Comparison of ENCODE assay signal across 2 cellular contexts in the genomic region with DNA sequence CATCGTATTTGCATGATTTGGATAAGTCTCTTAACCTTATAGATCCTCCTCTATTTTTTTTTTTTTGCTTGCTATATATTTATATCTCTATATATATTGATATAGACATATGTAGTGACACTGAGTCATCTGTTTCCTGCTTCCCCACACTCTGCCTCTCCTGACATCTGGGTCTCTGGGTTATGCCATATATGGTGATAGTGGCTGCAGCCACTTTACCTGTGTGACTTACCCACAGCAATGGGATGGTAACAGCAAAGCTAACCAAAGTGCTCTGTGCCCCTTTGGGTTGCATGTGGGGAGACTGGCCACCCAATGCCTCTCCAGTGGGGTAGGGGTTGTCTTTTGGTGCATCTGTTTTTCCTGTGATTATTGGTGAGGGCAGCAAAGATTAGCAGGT.
TF ChIP-seq lines count a peak whose summit lies in the region.

No MANE protein-coding gene starts in this region.

TF ChIP-seq in A549, 52 proteins besides CTCF, POLR2A, EP300 and RAD21:
- TF ChIP-seq KDM1A (IDR thresholded peaks at IDR 0.05; ENCODE audit: low read depth) (no peak), EHF (CRISPR knock-in tag; IDR thresholded peaks at IDR 0.05) (no peak), HEYL (CRISPR knock-in tag; IDR thresholded peaks at IDR 0.05) (no peak), CHD4 (IDR thresholded peaks at IDR 0.05; ENCODE audit: borderline replicate concordance) (no peak), MYC (IDR thresholded peaks at IDR 0.05; ENCODE audit: borderline replicate concordance, low read length) (no peak), ZC3H11A (IDR thresholded peaks at IDR 0.05) (no peak), CBX8 (IDR thresholded peaks at IDR 0.05) (no peak), SREBF2 (IDR thresholded peaks at IDR 0.05) (no peak), NR3C1 (IDR thresholded peaks at IDR 0.05) (no peak), RARB (CRISPR knock-in tag; IDR thresholded peaks at IDR 0.05) (no peak), MAFK (IDR thresholded peaks at IDR 0.05; ENCODE audit: partially characterized antibody) (no peak), JUN (IDR thresholded peaks at IDR 0.05) (no peak), ZSCAN20 (CRISPR knock-in tag; IDR thresholded peaks at IDR 0.05) (no peak), FOXS1 (CRISPR knock-in tag; IDR thresholded peaks at IDR 0.05) (no peak), NFE2L2 (conservative IDR thresholded peaks at IDR 0.05; ENCODE audit: low read length) (no peak)
- TF ChIP-seq, protein P1, sequence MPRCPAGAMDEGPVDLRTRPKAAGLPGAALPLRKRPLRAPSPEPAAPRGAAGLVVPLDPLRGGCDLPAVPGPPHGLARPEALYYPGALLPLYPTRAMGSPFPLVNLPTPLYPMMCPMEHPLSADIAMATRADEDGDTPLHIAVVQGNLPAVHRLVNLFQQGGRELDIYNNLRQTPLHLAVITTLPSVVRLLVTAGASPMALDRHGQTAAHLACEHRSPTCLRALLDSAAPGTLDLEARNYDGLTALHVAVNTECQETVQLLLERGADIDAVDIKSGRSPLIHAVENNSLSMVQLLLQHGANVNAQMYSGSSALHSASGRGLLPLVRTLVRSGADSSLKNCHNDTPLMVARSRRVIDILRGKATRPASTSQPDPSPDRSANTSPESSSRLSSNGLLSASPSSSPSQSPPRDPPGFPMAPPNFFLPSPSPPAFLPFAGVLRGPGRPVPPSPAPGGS (IDR thresholded peaks at IDR 0.05) = no peak
- TF ChIP-seq, protein P2, sequence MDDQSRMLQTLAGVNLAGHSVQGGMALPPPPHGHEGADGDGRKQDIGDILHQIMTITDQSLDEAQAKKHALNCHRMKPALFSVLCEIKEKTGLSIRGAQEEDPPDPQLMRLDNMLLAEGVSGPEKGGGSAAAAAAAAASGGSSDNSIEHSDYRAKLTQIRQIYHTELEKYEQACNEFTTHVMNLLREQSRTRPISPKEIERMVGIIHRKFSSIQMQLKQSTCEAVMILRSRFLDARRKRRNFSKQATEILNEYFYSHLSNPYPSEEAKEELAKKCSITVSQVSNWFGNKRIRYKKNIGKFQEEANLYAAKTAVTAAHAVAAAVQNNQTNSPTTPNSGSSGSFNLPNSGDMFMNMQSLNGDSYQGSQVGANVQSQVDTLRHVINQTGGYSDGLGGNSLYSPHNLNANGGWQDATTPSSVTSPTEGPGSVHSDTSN (IDR thresholded peaks at IDR 0.05) = no peak
- TF ChIP-seq, protein P3, sequence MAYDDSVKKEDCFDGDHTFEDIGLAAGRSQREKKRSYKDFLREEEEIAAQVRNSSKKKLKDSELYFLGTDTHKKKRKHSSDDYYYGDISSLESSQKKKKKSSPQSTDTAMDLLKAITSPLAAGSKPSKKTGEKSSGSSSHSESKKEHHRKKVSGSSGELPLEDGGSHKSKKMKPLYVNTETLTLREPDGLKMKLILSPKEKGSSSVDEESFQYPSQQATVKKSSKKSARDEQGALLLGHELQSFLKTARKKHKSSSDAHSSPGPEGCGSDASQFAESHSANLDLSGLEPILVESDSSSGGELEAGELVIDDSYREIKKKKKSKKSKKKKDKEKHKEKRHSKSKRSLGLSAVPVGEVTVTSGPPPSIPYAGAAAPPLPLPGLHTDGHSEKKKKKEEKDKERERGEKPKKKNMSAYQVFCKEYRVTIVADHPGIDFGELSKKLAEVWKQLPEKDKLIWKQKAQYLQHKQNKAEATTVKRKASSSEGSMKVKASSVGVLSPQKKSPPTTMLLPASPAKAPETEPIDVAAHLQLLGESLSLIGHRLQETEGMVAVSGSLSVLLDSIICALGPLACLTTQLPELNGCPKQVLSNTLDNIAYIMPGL (CRISPR knock-in tag; IDR thresholded peaks at IDR 0.05; ENCODE audit: borderline replicate concordance) = no peak
- TF ChIP-seq, protein P4, sequence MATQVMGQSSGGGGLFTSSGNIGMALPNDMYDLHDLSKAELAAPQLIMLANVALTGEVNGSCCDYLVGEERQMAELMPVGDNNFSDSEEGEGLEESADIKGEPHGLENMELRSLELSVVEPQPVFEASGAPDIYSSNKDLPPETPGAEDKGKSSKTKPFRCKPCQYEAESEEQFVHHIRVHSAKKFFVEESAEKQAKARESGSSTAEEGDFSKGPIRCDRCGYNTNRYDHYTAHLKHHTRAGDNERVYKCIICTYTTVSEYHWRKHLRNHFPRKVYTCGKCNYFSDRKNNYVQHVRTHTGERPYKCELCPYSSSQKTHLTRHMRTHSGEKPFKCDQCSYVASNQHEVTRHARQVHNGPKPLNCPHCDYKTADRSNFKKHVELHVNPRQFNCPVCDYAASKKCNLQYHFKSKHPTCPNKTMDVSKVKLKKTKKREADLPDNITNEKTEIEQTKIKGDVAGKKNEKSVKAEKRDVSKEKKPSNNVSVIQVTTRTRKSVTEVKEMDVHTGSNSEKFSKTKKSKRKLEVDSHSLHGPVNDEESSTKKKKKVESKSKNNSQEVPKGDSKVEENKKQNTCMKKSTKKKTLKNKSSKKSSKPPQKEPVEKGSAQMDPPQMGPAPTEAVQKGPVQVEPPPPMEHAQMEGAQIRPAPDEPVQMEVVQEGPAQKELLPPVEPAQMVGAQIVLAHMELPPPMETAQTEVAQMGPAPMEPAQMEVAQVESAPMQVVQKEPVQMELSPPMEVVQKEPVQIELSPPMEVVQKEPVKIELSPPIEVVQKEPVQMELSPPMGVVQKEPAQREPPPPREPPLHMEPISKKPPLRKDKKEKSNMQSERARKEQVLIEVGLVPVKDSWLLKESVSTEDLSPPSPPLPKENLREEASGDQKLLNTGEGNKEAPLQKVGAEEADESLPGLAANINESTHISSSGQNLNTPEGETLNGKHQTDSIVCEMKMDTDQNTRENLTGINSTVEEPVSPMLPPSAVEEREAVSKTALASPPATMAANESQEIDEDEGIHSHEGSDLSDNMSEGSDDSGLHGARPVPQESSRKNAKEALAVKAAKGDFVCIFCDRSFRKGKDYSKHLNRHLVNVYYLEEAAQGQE (IDR thresholded peaks at IDR 0.05) = no peak

TF ChIP-seq in H1, 55 proteins besides CTCF, POLR2A, EP300 and RAD21:
- TF ChIP-seq SRF (IDR thresholded peaks at IDR 0.05; ENCODE audit: low read depth, low read length) (peak; percentile 48; the same call in 1 of the 2 replicates), SP1 (IDR thresholded peaks at IDR 0.05; ENCODE audit: low read depth, low read length) (no peak)
